22 cellular contexts compared by ENCODE assay signal in genomic region chr7:46658281-46658680, GRCh38.
A peak's percentile ranks its signal among the peaks of the same experiment; 100 is the strongest.
DNase-seq lines count a peak whose midpoint lies in the region; ATAC-seq and TF ChIP-seq lines count a peak whose summit lies in the region.
"Had no signal": no experiment of that assay in that cellular context is flagged by ENCODE, and none has a peak within 500 bp of the region (broad histone marks: within the 10 kb centered on the region; RNA-seq: fewer than 3 reads in every experiment).

No MANE protein-coding gene starts in this region.

- no peak overlapping the region for H2BK12ac ChIP-seq in mesenchymal stem cell (ENCODE audit: low read length in 2 of 2)

- H3K23ac ChIP-seq in mesenchymal stem cell (ENCODE audit: low read length in 2 of 2) = no peak overlapping the region

- H2BK15ac ChIP-seq in mesenchymal stem cell (ENCODE audit: low read depth, poor library complexity, severe bottlenecking) = no peak overlapping the region

- H3K9me3 ChIP-seq in mesenchymal stem cell (ENCODE audit: control insufficient read depth, low read length) (no peaks in the 10 kb centered on the region), mucosa of descending colon (no peaks in the 10 kb centered on the region)

- H4K91ac ChIP-seq in mesenchymal stem cell (ENCODE audit: low read length) = no peak overlapping the region

- no peak for ATAC-seq in HG02938 (IDR thresholded peaks at IDR 0.05; ENCODE audit: unreplicated experiment)
- no peak for ATAC-seq in mucosa of descending colon
- ATAC-seq: K562 had no signal

- no peak overlapping the region for H3K14ac ChIP-seq in mesenchymal stem cell (ENCODE audit: low read length in 2 of 2)

- no peak overlapping the region for H2AFZ ChIP-seq in mesenchymal stem cell (ENCODE audit: low read depth, low read length)

- no peak overlapping the region for H2BK120ac ChIP-seq in mesenchymal stem cell (ENCODE audit: low read depth, low read length)

- H3K27ac ChIP-seq in mesenchymal stem cell (ENCODE audit: low read length, poor library complexity, severe bottlenecking) = peak overlapping the region; percentile 48
- H3K27ac ChIP-seq: BLaER1 treated with 17β-estradiol and CSF1 and Interleukin-3, amounts not matched to agents 10 nM and 100 nM; SK-N-MC had no signal

- TF ChIP-seq CTCF in choroid plexus epithelial cell (conservative IDR thresholded peaks at IDR 0.05; ENCODE audit: low read depth, low read length) = no peak
- no peak for TF ChIP-seq CTCF in mucosa of descending colon (IDR thresholded peaks at IDR 0.05)

- no peak overlapping the region for H3K4me2 ChIP-seq in mesenchymal stem cell (ENCODE audit: low read length, poor library complexity, severe bottlenecking)
- H3K4me2 ChIP-seq: BLaER1 treated with 17β-estradiol and CSF1 and Interleukin-3, amounts not matched to agents 10 nM and 100 nM had no signal

- no peak overlapping the region for H4K8ac ChIP-seq in mesenchymal stem cell (ENCODE audit: low read length)

- 96% methylated on average over 1 of the region's 1 CpG for WGBS in mesenchymal stem cell

- H3K4me3 ChIP-seq in choroid plexus epithelial cell (ENCODE audit: low read depth, low read length) = no peak overlapping the region
- no peak overlapping the region for H3K4me3 ChIP-seq in mesenchymal stem cell (ENCODE audit: insufficient read depth in 1 of 2, low read depth in 1 of 2, low read length in 2 of 2)
- no peak overlapping the region for H3K4me3 ChIP-seq in mucosa of descending colon
- H3K4me3 ChIP-seq: BLaER1 treated with 17β-estradiol and CSF1 and Interleukin-3, amounts not matched to agents 10 nM and 100 nM; K562; MG63; SK-N-MC had no signal

- no peak overlapping the region for H3K9ac ChIP-seq in mesenchymal stem cell (ENCODE audit: low read length)
- H3K9ac ChIP-seq: BLaER1 treated with 17β-estradiol and CSF1 and Interleukin-3, amounts not matched to agents 10 nM and 100 nM had no signal

- peak overlapping the region; percentile 39 for H2AK5ac ChIP-seq in mesenchymal stem cell (ENCODE audit: low read length, severe bottlenecking)

- H3K4me1 ChIP-seq in mesenchymal stem cell (ENCODE audit: control insufficient read depth, insufficient read depth, low read depth, low read length) (peaks cover 4% of the 10 kb centered on the region), mucosa of descending colon (ENCODE audit: low read depth) (no peaks in the 10 kb centered on the region)

- no peaks in the 10 kb centered on the region for H3K27me3 ChIP-seq in mesenchymal stem cell (ENCODE audit: control insufficient read depth in 1 of 2, insufficient read depth in 1 of 2, low read length in 2 of 2)
- H3K27me3 ChIP-seq: BLaER1 treated with 17β-estradiol and CSF1 and Interleukin-3, amounts not matched to agents 10 nM and 100 nM; MG63 had no signal

- DNase-seq in M059J (ENCODE audit: low read depth) (peak; percentile 29), amniotic epithelial cell (ENCODE audit: low read depth) (peak; percentile 26), choroid plexus epithelial cell (ENCODE audit: low read depth) (peak; percentile 49), mesenchymal stem cell (no peak), superior temporal gyrus (ENCODE audit: extremely low spot score) (no peak), HK-2 (ENCODE audit: unreplicated experiment) (no peak), mucosa of descending colon (no peak)
- DNase-seq: AML-193; CD4-positive, alpha-beta T cell; H9; Kasumi-1; MG63; NCI-H1105 treated with DMSO at 0.1 percent for 48 hours; NCI-H146; NCI-H1930; NCI-H2107; NCI-H526 treated with DMSO at 0.1 percent for 48 hours; SHP77 treated with DMSO at 0.1 percent for 48 hours had no signal

- H2BK5ac ChIP-seq in mesenchymal stem cell (ENCODE audit: low read depth, low read length, poor library complexity, severe bottlenecking) = no peak overlapping the region

- H3K79me1 ChIP-seq in mesenchymal stem cell (replicated peaks; ENCODE audit: low read length, poor library complexity, severe bottlenecking) = no peaks in the 10 kb centered on the region

- H3K36me3 ChIP-seq in mesenchymal stem cell (ENCODE audit: control insufficient read depth in 1 of 2, insufficient read depth in 2 of 2, low read depth in 1 of 2, low read length in 2 of 2) (no peaks in the 10 kb centered on the region), mucosa of descending colon (ENCODE audit: low read depth) (no peaks in the 10 kb centered on the region)
- H3K36me3 ChIP-seq: BLaER1 treated with 17β-estradiol and CSF1 and Interleukin-3, amounts not matched to agents 10 nM and 100 nM; MG63 had no signal

- intact Hi-C loops in mucosa of descending colon (cut with DNase I, micrococcal nuclease) = no loop called here

- H3K18ac ChIP-seq in mesenchymal stem cell (ENCODE audit: low read depth in 1 of 2, low read length in 2 of 2) = no peak overlapping the region

- H3K4ac ChIP-seq in mesenchymal stem cell (ENCODE audit: low read depth in 1 of 2, low read length in 2 of 2) = no peak overlapping the region

Comparison
In these comparisons a context has a peak if more than half of its experiments do, and no peak if none do; other contexts are left out.
1. DNase-seq: peak in M059J (single experiment), amniotic epithelial cell (single experiment) and choroid plexus epithelial cell (single experiment); none in mesenchymal stem cell (single experiment), superior temporal gyrus (single experiment), HK-2 (single experiment) and mucosa of descending colon (0 of 3).